Comparison of ENCODE assay signal across 12 cellular contexts in genomic region chr17:2634361-2634960, GRCh38. TPM values are rescaled to one million over a fixed set of nuclear protein-coding genes. Genes with fewer than 3 reads are reported as not detected.
A peak's percentile ranks its signal among the peaks of the same experiment; 100 is the strongest.
DNase-seq lines count a peak whose midpoint lies in the region; ATAC-seq and TF ChIP-seq lines count a peak whose summit lies in the region.
"Had no signal": no experiment of that assay in that cellular context is flagged by ENCODE, and none has a peak within 500 bp of the region (broad histone marks: within the 10 kb centered on the region; RNA-seq: fewer than 3 reads in every experiment).

No MANE protein-coding gene starts in this region.

- H3K27me3 ChIP-seq in Panc1 (ENCODE audit: control insufficient read depth, insufficient read depth, low read length) (no peaks in the 10 kb centered on the region), smooth muscle cell (ENCODE audit: low read depth) (no peaks in the 10 kb centered on the region)
- H3K27me3 ChIP-seq: uterus had no signal

- H4K20me1 ChIP-seq in smooth muscle cell (ENCODE audit: low read depth), result peaks cover 100% of the 10 kb centered on the region

- H3K4me3 ChIP-seq in Panc1 (ENCODE audit: low read depth in 2 of 2, low read length in 2 of 2) (no peak overlapping the region), fibroblast of mammary gland (ENCODE audit: control insufficient read depth, low read depth, low read length) (no peak overlapping the region), smooth muscle cell (no peak overlapping the region)
- H3K4me3 ChIP-seq: uterus had no signal

- H3K27ac ChIP-seq in Panc1 (ENCODE audit: low read length) (no peak overlapping the region; the same call in 1 of the 2 replicates), smooth muscle cell (ENCODE audit: low read depth) (peak overlapping the region; percentile 76)
- H3K27ac ChIP-seq: uterus had no signal

- peaks cover 28% of the 10 kb centered on the region for H3K36me3 Mint-ChIP-seq in activated CD4-positive, alpha-beta T cell treated with anti-CD3 and anti-CD28 coated beads for 36 hours (ENCODE audit: low read depth)

- H3K4me1 ChIP-seq in Panc1 (ENCODE audit: control insufficient read depth, insufficient read depth, low read length) (peaks cover 40% of the 10 kb centered on the region), smooth muscle cell (ENCODE audit: low read depth) (peaks cover 18% of the 10 kb centered on the region)
- H3K4me1 ChIP-seq: uterus had no signal

- H3K9ac ChIP-seq in smooth muscle cell (ENCODE audit: low read depth), result no peak overlapping the region

- intact Hi-C loops in activated CD4-positive, alpha-beta T cell treated with anti-CD3 and anti-CD28 coated beads for 36 hours (cut with DNase I, micrococcal nuclease), result no loop called here
- intact Hi-C loops in Panc1 (cut with micrococcal nuclease; ENCODE audit: unreplicated experiment), result no loop called here

- 73% methylated on average over 9 of the region's 9 CpGs for WGBS in smooth muscle cell (ENCODE audit: low lambda C conversion rate)

- H3K4me3 Mint-ChIP-seq in activated CD4-positive, alpha-beta T cell treated with anti-CD3 and anti-CD28 coated beads for 36 hours, result no peak overlapping the region

- H3K36me3 ChIP-seq in Panc1 (ENCODE audit: control insufficient read depth, insufficient read depth, low read length) (peaks cover 9% of the 10 kb centered on the region; the same call in 1 of the 2 replicates), smooth muscle cell (ENCODE audit: low read depth) (peaks cover 9% of the 10 kb centered on the region)
- H3K36me3 ChIP-seq: uterus had no signal

- peaks cover 100% of the 10 kb centered on the region for H3K79me2 ChIP-seq in smooth muscle cell (ENCODE audit: low read depth)

- DNase-seq in activated CD4-positive, alpha-beta T cell treated with anti-CD3 and anti-CD28 coated beads for 36 hours, result peak; percentile 19
- no peak for DNase-seq in activated CD4-positive, alpha-beta T cell treated with anti-CD3 and anti-CD28 coated beads for 1 hour
- DNase-seq in Panc1 (ENCODE audit: low read depth, low spot score) (peak; percentile 96), fibroblast of mammary gland (ENCODE audit: low read depth) (peak; percentile 40), smooth muscle cell (lab: John Stamatoyannopoulos, UW; ENCODE audit: unreplicated experiment) (no peak), DMS 273 (lab: John Stamatoyannopoulos, UW; ENCODE audit: unreplicated experiment) (no peak)
- DNase-seq in central memory CD4-positive, alpha-beta T cell, result no peak
- DNase-seq: activated effector memory CD4-positive, alpha-beta T cell treated with Interleukin-2 at 50 U/mL for 16 hours; AML-193; stimulated activated CD4-positive, alpha-beta T cell treated with anti-CD3 and anti-CD28 coated beads, Interleukin-12 subunit alpha, Interleukin-12 subunit beta, amount 100 ng/mL, for 4 hours; uterus had no signal

- H3K9me3 Mint-ChIP-seq in activated CD4-positive, alpha-beta T cell treated with anti-CD3 and anti-CD28 coated beads for 36 hours (ENCODE audit: low read depth), result peaks cover 3% of the 10 kb centered on the region

- no peaks in the 10 kb centered on the region for H3K27me3 Mint-ChIP-seq in activated CD4-positive, alpha-beta T cell treated with anti-CD3 and anti-CD28 coated beads for 36 hours

- H3K9me3 ChIP-seq in Panc1 (ENCODE audit: control insufficient read depth, insufficient read depth, low read depth, low read length) (no peaks in the 10 kb centered on the region), smooth muscle cell (replicated peaks; ENCODE audit: low read depth) (no peaks in the 10 kb centered on the region)
- H3K9me3 ChIP-seq: uterus had no signal

- no TSS peak for BruUV-seq in Panc1 (replicated peaks; lab: Mats Ljungman, UMichigan)

- in situ Hi-C loops in Panc1 (cut with HindIII; ENCODE audit: low pct_unique_long_range_greater_than_20kb, low sequenced_read_pairs), result no loop called here

- H3K4me1 Mint-ChIP-seq in activated CD4-positive, alpha-beta T cell treated with anti-CD3 and anti-CD28 coated beads for 36 hours, result peaks cover 59% of the 10 kb centered on the region

- CTCF ChIA-PET in activated CD4-positive, alpha-beta T cell treated with anti-CD3 and anti-CD28 coated beads for 36 hours (lab: Charles Lee), result no interaction called here
- CTCF ChIA-PET in Panc1 (lab: Charles Lee), result no interaction called here

- TF ChIP-seq CTCF in Panc1 (IDR thresholded peaks at IDR 0.05) (no peak), fibroblast of mammary gland (conservative IDR thresholded peaks at IDR 0.05; ENCODE audit: control insufficient read depth, insufficient read depth, low read depth, low read length) (no peak), smooth muscle cell (IDR thresholded peaks at IDR 0.05; ENCODE audit: borderline replicate concordance, insufficient read depth, poor library complexity, severe bottlenecking) (no peak)

- POLR2A ChIA-PET in activated CD4-positive, alpha-beta T cell treated with anti-CD3 and anti-CD28 coated beads for 36 hours (lab: Charles Lee), result no interaction called here
- POLR2A ChIA-PET in Panc1 (lab: Charles Lee), result no interaction called here

- H3K4me2 ChIP-seq in smooth muscle cell, result peak overlapping the region; percentile 18

- peaks cover 14% of the 10 kb centered on the region for H3F3A ChIP-seq in smooth muscle cell (ENCODE audit: low read depth)

- peak; percentile 51 for ATAC-seq in activated CD4-positive, alpha-beta T cell treated with anti-CD3 and anti-CD28 coated beads for 36 hours
- ATAC-seq in Panc1, result peak; percentile 92
- no peak for ATAC-seq in GM19395 (IDR thresholded peaks at IDR 0.05; ENCODE audit: unreplicated experiment)

- H3K27ac Mint-ChIP-seq in activated CD4-positive, alpha-beta T cell treated with anti-CD3 and anti-CD28 coated beads for 36 hours, result peak overlapping the region; percentile 67

- H2AFZ ChIP-seq in smooth muscle cell (ENCODE audit: low read depth), result no peak overlapping the region

RNA-seq across cellular contexts. Expression of gene PAFAH1B1, which starts 41.0 kb away (rescaled TPM):
- total RNA-seq in activated CD4-positive, alpha-beta T cell treated with anti-CD3 and anti-CD28 coated beads for 36 hours, result 100 to 1,000 TPM; 163 to 167 TPM
- total RNA-seq in Panc1 (2021; ENCODE audit: unreplicated experiment), result 120 TPM
- polyA plus RNA-seq in Panc1 (2012; ENCODE audit: insufficient read length), result 65.0 TPM
- 105 and 171 TPM in 2 replicates for total RNA-seq in smooth muscle cell
- 126 and 127 TPM in 2 replicates for polyA plus RNA-seq in smooth muscle cell

Comparison
In these comparisons a context has a peak if more than half of its experiments do, and no peak if none do; other contexts are left out.
1. DNase-seq: peak in activated CD4-positive, alpha-beta T cell treated with anti-CD3 and anti-CD28 coated beads for 36 hours (single experiment), Panc1 (single experiment) and fibroblast of mammary gland (single experiment); none in activated CD4-positive, alpha-beta T cell treated with anti-CD3 and anti-CD28 coated beads for 1 hour (single experiment), smooth muscle cell (single experiment), central memory CD4-positive, alpha-beta T cell (single experiment) and DMS 273 (single experiment).